10 cellular contexts compared by ENCODE assay signal in the genomic region with DNA sequence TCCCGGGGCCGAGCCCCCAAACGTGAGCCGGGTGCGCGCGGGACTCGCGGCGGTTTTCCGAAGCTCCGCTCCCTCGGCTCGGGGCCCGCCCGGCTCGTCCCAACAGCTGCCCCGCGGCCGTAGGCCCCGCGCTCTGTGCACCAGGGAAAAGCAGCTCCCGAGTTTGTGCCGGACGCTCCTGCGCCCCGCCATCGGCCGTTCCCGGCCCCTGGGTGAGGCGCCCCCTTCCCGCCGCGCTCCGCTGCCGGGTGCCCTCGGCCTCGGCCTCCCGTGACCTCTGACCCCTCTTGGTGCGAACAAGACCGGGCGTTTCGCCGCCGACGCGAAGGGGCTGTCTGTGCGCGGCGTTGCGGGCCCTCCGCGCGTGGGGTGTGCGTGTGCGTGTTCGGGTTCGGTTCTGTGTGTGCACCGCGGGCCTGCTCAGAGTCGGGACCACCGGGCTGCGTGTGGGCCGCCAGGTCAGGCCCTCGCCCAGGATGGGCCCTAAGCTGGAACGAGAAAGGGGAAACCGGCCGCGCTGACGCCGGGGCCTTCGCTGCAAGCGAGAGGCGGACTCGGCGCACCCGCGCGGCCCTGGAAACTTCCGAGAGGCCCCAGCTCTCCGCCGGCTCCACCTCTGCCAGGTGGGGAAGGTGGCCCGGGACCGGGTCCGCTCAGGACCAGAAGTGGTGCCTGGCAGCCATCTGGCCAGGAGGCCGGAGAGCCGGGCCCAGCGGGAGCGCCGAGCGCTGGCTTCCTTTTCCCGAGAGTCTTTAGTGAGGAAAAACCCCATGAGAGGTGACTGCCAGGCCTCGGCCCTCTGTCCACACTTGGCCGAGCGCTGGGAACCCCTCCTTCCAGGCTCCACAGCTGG. TPM values are rescaled to one million over a fixed set of nuclear protein-coding genes. Genes with fewer than 3 reads are reported as not detected.
DNase-seq lines count a peak whose midpoint lies in the region; ATAC-seq and TF ChIP-seq lines count a peak whose summit lies in the region.
"Had no signal": no experiment of that assay in that cellular context is flagged by ENCODE, and none has a peak within 500 bp of the region (broad histone marks: within the 10 kb centered on the region; RNA-seq: fewer than 3 reads in every experiment).

No MANE protein-coding gene starts in this region.

- intact Hi-C loops in cardiac septum (cut with DNase I) = loop anchor here (2.0 kb wide), 1 partner anchor 278 kb away; no protein-coding TSS in a partner anchor

- H3K27ac Mint-ChIP-seq in activated naive CD8-positive, alpha-beta T cell = no peak overlapping the region
- H3K27ac Mint-ChIP-seq in activated naive CD8-positive, alpha-beta T cell treated with anti-CD3 and anti-CD28 coated beads for 36 hours = no peak overlapping the region

- H3K27me3 Mint-ChIP-seq in activated naive CD8-positive, alpha-beta T cell = peaks cover 7% of the 10 kb centered on the region
- peaks cover 56% of the 10 kb centered on the region for H3K27me3 Mint-ChIP-seq in activated naive CD8-positive, alpha-beta T cell treated with anti-CD3 and anti-CD28 coated beads for 36 hours

- H4K20me1 ChIP-seq in osteoblast (ENCODE audit: insufficient read depth, low read length) = peaks cover 15% of the 10 kb centered on the region

- no peak overlapping the region for H3K27ac ChIP-seq in osteoblast (ENCODE audit: low read depth, low read length)

- no peak for TF ChIP-seq CTCF in osteoblast (IDR thresholded peaks at IDR 0.05; ENCODE audit: extremely low read depth, low read depth, low read length)

- peak overlapping the region; percentile 30 for H3K4me3 Mint-ChIP-seq in activated naive CD8-positive, alpha-beta T cell
- no peak overlapping the region for H3K4me3 Mint-ChIP-seq in activated naive CD8-positive, alpha-beta T cell treated with anti-CD3 and anti-CD28 coated beads for 36 hours

- peaks cover 5% of the 10 kb centered on the region for H3K27me3 ChIP-seq in osteoblast (ENCODE audit: insufficient read depth, low read length)

- peaks cover 7% of the 10 kb centered on the region for H3K79me2 ChIP-seq in osteoblast (ENCODE audit: insufficient read depth, low read length)

- peak overlapping the region; percentile 79 for H3K4me2 ChIP-seq in osteoblast (ENCODE audit: insufficient read depth, low read length)

- no peaks in the 10 kb centered on the region for H3K9me3 ChIP-seq in osteoblast (ENCODE audit: low read depth, low read length)

- no peaks in the 10 kb centered on the region for H3K9me3 Mint-ChIP-seq in activated naive CD8-positive, alpha-beta T cell (ENCODE audit: low read depth)
- H3K9me3 Mint-ChIP-seq in activated naive CD8-positive, alpha-beta T cell treated with anti-CD3 and anti-CD28 coated beads for 36 hours = no peaks in the 10 kb centered on the region

- H3K36me3 ChIP-seq in osteoblast (ENCODE audit: insufficient read depth, low read length) = no peaks in the 10 kb centered on the region

- no peaks in the 10 kb centered on the region for H3K4me1 ChIP-seq in osteoblast (ENCODE audit: insufficient read depth, low read length)

- no peak for ATAC-seq in HG02970 (IDR thresholded peaks at IDR 0.05; ENCODE audit: low FRiP score, unreplicated experiment)

- H3K4me3 ChIP-seq in osteoblast (ENCODE audit: insufficient read depth, low read length) = peak overlapping the region; percentile 67

- peaks cover 2% of the 10 kb centered on the region for H3K4me1 Mint-ChIP-seq in activated naive CD8-positive, alpha-beta T cell (ENCODE audit: low read depth)
- peaks cover 2% of the 10 kb centered on the region for H3K4me1 Mint-ChIP-seq in activated naive CD8-positive, alpha-beta T cell treated with anti-CD3 and anti-CD28 coated beads for 36 hours

- DNase-seq in activated naive CD8-positive, alpha-beta T cell treated with anti-CD3 and anti-CD28 coated beads for 36 hours = no peak
- DNase-seq in cardiac septum (ENCODE audit: low spot score) = peak; percentile 63
- peak; percentile 97 for DNase-seq in osteoblast (ENCODE audit: insufficient read length, low spot score, missing footprints)
- no peak for DNase-seq in NCI-H146 (lab: John Stamatoyannopoulos, UW)
- no peak for DNase-seq in NCI-H446 (lab: John Stamatoyannopoulos, UW)
- DNase-seq in cerebellum (ENCODE audit: low spot score) = no peak
- DNase-seq: NCI-H1930 had no signal

- H2AFZ ChIP-seq in osteoblast (ENCODE audit: low read length) = no peak overlapping the region

- no peaks in the 10 kb centered on the region for H3K36me3 Mint-ChIP-seq in activated naive CD8-positive, alpha-beta T cell
- no peaks in the 10 kb centered on the region for H3K36me3 Mint-ChIP-seq in activated naive CD8-positive, alpha-beta T cell treated with anti-CD3 and anti-CD28 coated beads for 36 hours

RNA-seq across cellular contexts. Expression of a gene that starts 1.9 kb away (rescaled TPM):
- total RNA-seq in activated naive CD8-positive, alpha-beta T cell treated with anti-CD3 and anti-CD28 coated beads for 36 hours = under 1 TPM; 0.06 to 0.12 TPM
- total RNA-seq in cardiac septum = 12.9 TPM
- 6.5 and 8.3 TPM in 2 replicates for total RNA-seq in osteoblast
- 5.0 TPM for total RNA-seq in cerebellum
- total RNA-seq: T-helper 2 cell treated with Interferon-gamma antibody and Interleukin-4, amounts not matched to agents 100 ng/mL and 5 ng/mL, for 36 hours had no signal

RNA-seq across cellular contexts. Expression of a gene that starts 49.6 kb away (rescaled TPM):
- total RNA-seq in activated naive CD8-positive, alpha-beta T cell treated with anti-CD3 and anti-CD28 coated beads for 36 hours = not detected
- total RNA-seq in cardiac septum = not detected
- total RNA-seq in osteoblast = not detected in 2 replicates
- not detected for total RNA-seq in cerebellum
- total RNA-seq: T-helper 2 cell treated with Interferon-gamma antibody and Interleukin-4, amounts not matched to agents 100 ng/mL and 5 ng/mL, for 36 hours had no signal

Comparison
In these comparisons a context has a peak if more than half of its experiments do, and no peak if none do; other contexts are left out.
1. DNase-seq: peak in cardiac septum (single experiment) and osteoblast (single experiment); none in activated naive CD8-positive, alpha-beta T cell treated with anti-CD3 and anti-CD28 coated beads for 36 hours (single experiment), NCI-H146 (single experiment), NCI-H446 (0 of 2) and cerebellum (single experiment).